13 cellular contexts compared by ENCODE assay signal in genomic region chr6:105799051-105799450, GRCh38.
DNase-seq lines count a peak whose midpoint lies in the region; ATAC-seq and TF ChIP-seq lines count a peak whose summit lies in the region.
"Had no signal": no experiment of that assay in that cellular context is flagged by ENCODE, and none has a peak within 500 bp of the region (broad histone marks: within the 10 kb centered on the region; RNA-seq: fewer than 3 reads in every experiment).

No MANE protein-coding gene starts in this region.

- no peak overlapping the region for H3K27ac ChIP-seq in right atrium auricular region
- peak overlapping the region; percentile 62 to 87 (median 84) for H3K27ac ChIP-seq in esophagus squamous epithelium
- H3K27ac ChIP-seq in ovary = no peak overlapping the region
- H3K27ac ChIP-seq: brain microvascular endothelial cell had no signal

- H3K9me3 ChIP-seq in right atrium auricular region (no peaks in the 10 kb centered on the region), esophagus squamous epithelium (no peaks in the 10 kb centered on the region), ovary (no peaks in the 10 kb centered on the region)

- no peak for TF ChIP-seq EP300 in ovary (IDR thresholded peaks at IDR 0.05)

- no peaks in the 10 kb centered on the region for H3K36me3 ChIP-seq in right atrium auricular region
- no peaks in the 10 kb centered on the region for H3K36me3 ChIP-seq in esophagus squamous epithelium
- no peaks in the 10 kb centered on the region for H3K36me3 ChIP-seq in ovary
- H3K36me3 ChIP-seq: brain microvascular endothelial cell had no signal

- DNase-seq in Right ventricle myocardium superior (peak; percentile 39), right atrium auricular region (ENCODE audit: low spot score) (no peak), esophagus squamous epithelium (lab: John Stamatoyannopoulos, UW) (no peak), ovary (peak in 4 of 5 donors; percentile 21 to 45 (median 44)), 8988T (no peak), NCI-H187 treated with DMSO at 0.1 percent for 48 hours (lab: John Stamatoyannopoulos, UW) (no peak), NCI-H345 (lab: John Stamatoyannopoulos, UW) (no peak)
- DNase-seq: activated CD4-positive, alpha-beta T cell treated with anti-CD3 and anti-CD28 coated beads, Interleukin-2, amount 10 ng/mL, durations not matched to agents 7 days and 5 days; activated effector memory CD4-positive, alpha-beta T cell treated with Interleukin-2 at 50 U/mL for 16 hours; brain microvascular endothelial cell; KG1; NCI-H2107 had no signal

- no peak overlapping the region for H3K4me3 ChIP-seq in right atrium auricular region
- H3K4me3 ChIP-seq in esophagus squamous epithelium = no peak overlapping the region
- H3K4me3 ChIP-seq in ovary = no peak overlapping the region

- ATAC-seq in Right ventricle myocardium superior (ENCODE audit: poor library complexity) (peak; percentile 93), HG03442 (IDR thresholded peaks at IDR 0.05; ENCODE audit: unreplicated experiment) (no peak)

- WGBS in esophagus squamous epithelium, 2 donors = 44 to 46% methylated on average over 1 to 2 of the region's 2 CpGs
- 10 to 15% (median 12%) methylated on average over 2 of the region's 2 CpGs for WGBS in ovary, 3 donors

- TF ChIP-seq POLR2A in esophagus squamous epithelium (IDR thresholded peaks at IDR 0.05) (no peak), ovary (IDR thresholded peaks at IDR 0.05) (no peak)

- TF ChIP-seq CTCF in right atrium auricular region (IDR thresholded peaks at IDR 0.05) = no peak
- no peak for TF ChIP-seq CTCF in esophagus squamous epithelium (IDR thresholded peaks at IDR 0.05)
- no peak for TF ChIP-seq CTCF in ovary (IDR thresholded peaks at IDR 0.05)

- no peaks in the 10 kb centered on the region for H3K27me3 ChIP-seq in right atrium auricular region
- no peaks in the 10 kb centered on the region for H3K27me3 ChIP-seq in esophagus squamous epithelium
- no peaks in the 10 kb centered on the region for H3K27me3 ChIP-seq in ovary
- H3K27me3 ChIP-seq: brain microvascular endothelial cell had no signal

- H3K4me1 ChIP-seq in right atrium auricular region (peaks cover 0 to 20% of the 10 kb centered on the region in 2 donors), esophagus squamous epithelium (peaks cover 5 to 62% (median 28%) of the 10 kb centered on the region in 3 donors), ovary (ENCODE audit: insufficient read depth) (peaks cover 11% of the 10 kb centered on the region)

- intact Hi-C loops in Right ventricle myocardium superior (cut with DNase I) = no loop called here
- intact Hi-C loops in esophagus squamous epithelium (cut with DNase I) = no loop called here
- intact Hi-C loops in ovary (cut with DNase I) = loop anchor here in 1 of 4 donors (10.0 kb wide), 1 partner anchor 186 kb away; no protein-coding TSS in a partner anchor

Comparison
In these comparisons a context has a peak if more than half of its experiments do, and no peak if none do; other contexts are left out.
1. DNase-seq: peak in Right ventricle myocardium superior (single experiment) and ovary (4 of 5); none in right atrium auricular region (single experiment), esophagus squamous epithelium (single experiment), 8988T (single experiment), NCI-H187 treated with DMSO at 0.1 percent for 48 hours (single experiment) and NCI-H345 (single experiment).
2. H3K27ac ChIP-seq: peak in esophagus squamous epithelium (4 of 4); none in right atrium auricular region (0 of 2) and ovary (0 of 2).